Comparison of ENCODE assay signal across 1 cellular context in the genomic region with DNA sequence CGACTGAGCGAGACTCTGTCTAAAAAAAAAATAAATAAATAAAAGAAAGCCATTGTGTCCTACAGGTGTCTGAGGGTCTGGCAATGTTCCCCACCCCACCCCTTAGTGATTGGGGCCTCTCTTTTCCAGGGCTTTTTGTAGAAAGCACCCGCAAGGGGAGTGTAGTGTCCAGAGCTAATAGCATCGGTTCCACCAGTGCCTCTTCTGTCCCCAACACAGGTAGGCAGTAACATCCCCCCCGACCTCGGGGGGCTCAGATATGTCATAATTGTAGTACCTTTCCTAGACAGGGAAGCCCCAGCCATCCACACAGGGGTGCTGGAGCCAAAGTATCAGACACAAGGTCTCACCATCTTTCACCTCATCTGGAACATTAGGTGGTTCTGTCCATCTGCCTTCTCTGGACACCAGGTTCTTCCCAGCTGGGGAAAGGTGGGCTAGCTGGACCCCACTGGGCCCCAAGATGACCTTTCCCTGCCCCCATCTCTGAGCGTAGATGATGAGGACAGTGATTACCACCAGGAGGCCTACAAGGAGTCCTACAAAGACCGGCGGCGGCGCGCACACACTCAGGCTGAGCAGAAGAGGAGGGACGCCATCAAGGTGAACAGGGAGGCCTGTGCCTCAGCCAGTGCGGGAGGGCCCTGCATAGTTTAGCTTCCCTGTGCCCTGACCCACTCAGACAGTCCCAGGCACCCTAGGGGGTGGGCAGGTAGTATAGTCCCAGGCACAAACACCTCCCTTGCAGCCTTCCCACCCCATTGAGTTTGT.
TF ChIP-seq lines count a peak whose summit lies in the region.

No MANE protein-coding gene starts in this region.

TF ChIP-seq in GM23338, 12 proteins besides CTCF, POLR2A, EP300 and RAD21:
- TF ChIP-seq, protein P1, sequence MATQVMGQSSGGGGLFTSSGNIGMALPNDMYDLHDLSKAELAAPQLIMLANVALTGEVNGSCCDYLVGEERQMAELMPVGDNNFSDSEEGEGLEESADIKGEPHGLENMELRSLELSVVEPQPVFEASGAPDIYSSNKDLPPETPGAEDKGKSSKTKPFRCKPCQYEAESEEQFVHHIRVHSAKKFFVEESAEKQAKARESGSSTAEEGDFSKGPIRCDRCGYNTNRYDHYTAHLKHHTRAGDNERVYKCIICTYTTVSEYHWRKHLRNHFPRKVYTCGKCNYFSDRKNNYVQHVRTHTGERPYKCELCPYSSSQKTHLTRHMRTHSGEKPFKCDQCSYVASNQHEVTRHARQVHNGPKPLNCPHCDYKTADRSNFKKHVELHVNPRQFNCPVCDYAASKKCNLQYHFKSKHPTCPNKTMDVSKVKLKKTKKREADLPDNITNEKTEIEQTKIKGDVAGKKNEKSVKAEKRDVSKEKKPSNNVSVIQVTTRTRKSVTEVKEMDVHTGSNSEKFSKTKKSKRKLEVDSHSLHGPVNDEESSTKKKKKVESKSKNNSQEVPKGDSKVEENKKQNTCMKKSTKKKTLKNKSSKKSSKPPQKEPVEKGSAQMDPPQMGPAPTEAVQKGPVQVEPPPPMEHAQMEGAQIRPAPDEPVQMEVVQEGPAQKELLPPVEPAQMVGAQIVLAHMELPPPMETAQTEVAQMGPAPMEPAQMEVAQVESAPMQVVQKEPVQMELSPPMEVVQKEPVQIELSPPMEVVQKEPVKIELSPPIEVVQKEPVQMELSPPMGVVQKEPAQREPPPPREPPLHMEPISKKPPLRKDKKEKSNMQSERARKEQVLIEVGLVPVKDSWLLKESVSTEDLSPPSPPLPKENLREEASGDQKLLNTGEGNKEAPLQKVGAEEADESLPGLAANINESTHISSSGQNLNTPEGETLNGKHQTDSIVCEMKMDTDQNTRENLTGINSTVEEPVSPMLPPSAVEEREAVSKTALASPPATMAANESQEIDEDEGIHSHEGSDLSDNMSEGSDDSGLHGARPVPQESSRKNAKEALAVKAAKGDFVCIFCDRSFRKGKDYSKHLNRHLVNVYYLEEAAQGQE (IDR thresholded peaks at IDR 0.05; ENCODE audit: unreplicated experiment): no peak
- no peak for TF ChIP-seq EZH2 (IDR thresholded peaks at IDR 0.05; ENCODE audit: low read depth, unreplicated experiment)
- no peak for TF ChIP-seq JUNB (IDR thresholded peaks at IDR 0.05; ENCODE audit: unreplicated experiment)
- TF ChIP-seq EZH2phosphoT487 (IDR thresholded peaks at IDR 0.05; ENCODE audit: unreplicated experiment): no peak
- no peak for TF ChIP-seq NANOG (IDR thresholded peaks at IDR 0.05; ENCODE audit: borderline replicate concordance)
- TF ChIP-seq ETS1 (IDR thresholded peaks at IDR 0.05): no peak
- TF ChIP-seq ZNF114 (CRISPR knock-in tag; IDR thresholded peaks at IDR 0.05): no peak
- TF ChIP-seq STAT1 (IDR thresholded peaks at IDR 0.05; ENCODE audit: unreplicated experiment): no peak
- no peak for TF ChIP-seq ZNF462 (CRISPR knock-in tag; IDR thresholded peaks at IDR 0.05)
- no peak for TF ChIP-seq POLR2AphosphoS5 (IDR thresholded peaks at IDR 0.05; ENCODE audit: low read depth)
- TF ChIP-seq ZNF331 (CRISPR knock-in tag; IDR thresholded peaks at IDR 0.05; ENCODE audit: low read depth): no peak
- TF ChIP-seq CREB1 (CRISPR knock-in tag; IDR thresholded peaks at IDR 0.05; ENCODE audit: low read depth): no peak
